ENCODE assay signal across 13 cellular contexts in the genomic region with DNA sequence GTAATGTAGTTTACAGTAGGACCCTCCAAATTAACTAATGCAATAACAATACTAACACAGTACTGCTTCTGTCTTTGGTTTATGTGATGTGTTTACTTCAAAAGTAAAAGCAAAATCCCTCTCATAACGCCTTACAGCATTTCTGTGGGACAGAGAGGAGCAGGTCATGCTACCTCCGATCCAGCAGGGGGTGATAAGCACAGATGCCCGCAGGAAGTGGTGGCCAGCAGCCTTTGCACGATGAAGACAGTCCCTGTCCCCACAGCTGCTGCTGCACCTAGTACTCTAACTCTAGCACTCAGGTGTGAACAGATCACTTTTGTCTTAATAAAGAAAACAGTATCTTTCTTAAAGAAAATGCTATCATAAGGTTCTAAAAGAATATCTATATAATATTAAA. TPM values are rescaled to one million over a fixed set of nuclear protein-coding genes. Genes with fewer than 3 reads are reported as not detected.
A peak's percentile ranks its signal among the peaks of the same experiment; 100 is the strongest.
DNase-seq lines count a peak whose midpoint lies in the region; ATAC-seq and TF ChIP-seq lines count a peak whose summit lies in the region.
"Had no signal": no experiment of that assay in that cellular context is flagged by ENCODE, and none has a peak within 500 bp of the region (broad histone marks: within the 10 kb centered on the region; RNA-seq: fewer than 3 reads in every experiment).

No MANE protein-coding gene starts in this region.

- 49 to 67% methylated on average over 2 to 4 of the region's 4 CpGs for WGBS in gastroesophageal sphincter (ENCODE audit: low coverage in 1 of 2), 2 donors

- ATAC-seq in gastroesophageal sphincter (peak; percentile 28), GM21619 (IDR thresholded peaks at IDR 0.05; ENCODE audit: unreplicated experiment) (no peak), GM21526 (IDR thresholded peaks at IDR 0.05; ENCODE audit: low FRiP score, unreplicated experiment) (no peak)

- peaks cover 4 to 35% (median 5%) of the 10 kb centered on the region in 3 donors for H3K4me1 ChIP-seq in gastroesophageal sphincter
- H3K4me1 ChIP-seq: SJCRH30 had no signal

- H3K9me3 ChIP-seq in gastroesophageal sphincter: no peaks in the 10 kb centered on the region
- H3K9me3 ChIP-seq: SJCRH30, tibial nerve had no signal

- no peak overlapping the region for H3K4me3 ChIP-seq in gastroesophageal sphincter
- H3K4me3 ChIP-seq: SJCRH30, tibial nerve had no signal

- TF ChIP-seq POLR2A in gastroesophageal sphincter (IDR thresholded peaks at IDR 0.05): no peak

- H3K36me3 ChIP-seq in gastroesophageal sphincter: no peaks in the 10 kb centered on the region
- H3K36me3 ChIP-seq: SJCRH30, tibial nerve had no signal

- TF ChIP-seq CTCF in gastroesophageal sphincter (IDR thresholded peaks at IDR 0.05): peak in 2 of 4 experiments; percentile 19 to 22

- peak; percentile 7 for DNase-seq in stimulated activated CD4-positive, alpha-beta T cell treated with anti-CD3 and anti-CD28 coated beads, Interleukin-1b, Interleukin-23, amount 100 ng/mL, for 48 hours
- DNase-seq in stimulated activated CD4-positive, alpha-beta T cell treated with anti-CD3 and anti-CD28 coated beads, Interleukin-4, amount 100 ng/mL, for 4 hours: no peak
- peak; percentile 53 for DNase-seq in OCI-M1 (lab: John Stamatoyannopoulos, UW)
- no peak for DNase-seq in activated CD8-positive, alpha-beta memory T cell treated with anti-CD3 and anti-CD28 coated beads for 24 hours
- no peak for DNase-seq in effector CD4-positive, alpha-beta T cell
- DNase-seq: activated effector memory CD4-positive, alpha-beta T cell treated with Interleukin-2 at 50 U/mL for 16 hours; NCI-H1092 treated with DMSO at 0.1 percent for 48 hours; stimulated activated CD8-positive, alpha-beta memory T cell treated with anti-CD3 and anti-CD28 coated beads, Interleukin-4, amount 100 ng/mL, for 48 hours had no signal

- H3K27ac ChIP-seq in gastroesophageal sphincter: peak overlapping the region; percentile 51 to 75 (median 70)
- H3K27ac ChIP-seq: SJCRH30, tibial nerve had no signal

- no peaks in the 10 kb centered on the region for H3K27me3 ChIP-seq in gastroesophageal sphincter
- H3K27me3 ChIP-seq: SJCRH30, tibial nerve had no signal

- no peak for TF ChIP-seq EP300 in gastroesophageal sphincter (IDR thresholded peaks at IDR 0.05)

RNA-seq across cellular contexts. Expression of gene ANO10, which starts 38.3 kb away (rescaled TPM):
- total RNA-seq in gastroesophageal sphincter: 10 to 100 TPM; 22.9 to 33.5 (median 30.2) TPM

Comparison
In these comparisons a context has a peak if more than half of its experiments do, and no peak if none do; other contexts are left out.
1. DNase-seq: peak in stimulated activated CD4-positive, alpha-beta T cell treated with anti-CD3 and anti-CD28 coated beads, Interleukin-1b, Interleukin-23, amount 100 ng/mL, for 48 hours (single experiment) and OCI-M1 (single experiment); none in stimulated activated CD4-positive, alpha-beta T cell treated with anti-CD3 and anti-CD28 coated beads, Interleukin-4, amount 100 ng/mL, for 4 hours (0 of 2), activated CD8-positive, alpha-beta memory T cell treated with anti-CD3 and anti-CD28 coated beads for 24 hours (single experiment) and effector CD4-positive, alpha-beta T cell (single experiment).